ENCODE assay signal across 21 cellular contexts in genomic region chr5:54146390-54146789, GRCh38.
"Had no signal": no experiment of that assay in that cellular context is flagged by ENCODE, and none has a peak within 500 bp of the region (broad histone marks: within the 10 kb centered on the region; RNA-seq: fewer than 3 reads in every experiment).

No MANE protein-coding gene starts in this region.

- H3K9me3 ChIP-seq: tibial artery had no signal

- H3K27me3 ChIP-seq: tibial artery had no signal

- ATAC-seq: activated T-cell treated with anti-CD3 and anti-CD28 coated beads, Interleukin-2, amount 50 U/mL, for 72 hours; left lobe of liver; naive thymus-derived CD8-positive, alpha-beta T cell had no signal

- H3K36me3 ChIP-seq: tibial artery had no signal

- H3K4me3 ChIP-seq: tibial artery had no signal

- H3K27ac ChIP-seq: epithelial cell of prostate, tibial artery had no signal

- DNase-seq: activated CD4-positive, alpha-beta T cell treated with anti-CD3 and anti-CD28 coated beads for 4 hours; activated CD4-positive, alpha-beta T cell treated with anti-CD3 and anti-CD28 coated beads, Interleukin-2, amount 50 U/mL, for 48 hours; activated CD4-positive, CD25-positive, alpha-beta regulatory T cell; activated CD8-positive, alpha-beta memory T cell treated with anti-CD3 and anti-CD28 coated beads, Interleukin-2, amount 50 U/mL, for 48 hours; activated effector memory CD4-positive, alpha-beta T cell treated with Interleukin-2 at 50 U/mL for 16 hours; activated naive CD4-positive, alpha-beta T cell treated with anti-CD3 and anti-CD28 coated beads for 36 hours; activated naive CD8-positive, alpha-beta T cell treated with anti-CD3 and anti-CD28 coated beads, Interleukin-2, amount 10 ng/mL, durations not matched to agents 7 days and 5 days; activated T-cell treated with anti-CD3 and anti-CD28 coated beads, Interleukin-2, amount 50 U/mL, for 72 hours; amniotic stem cell; cerebellar nuclear complex; cortex of kidney; foreskin fibroblast; kidney; mammary epithelial cell; naive thymus-derived CD8-positive, alpha-beta T cell; retina; stimulated activated CD4-positive, alpha-beta T cell treated with anti-CD3 and anti-CD28 coated beads, Interleukin-4, amount 100 ng/mL, for 24 hours; stimulated activated naive CD4-positive, alpha-beta T cell treated with Interleukin-2 at 50 U/mL for 16 hours; tibial artery had no signal
